Comparison of ENCODE assay signal across 8 cellular contexts in the genomic region with DNA sequence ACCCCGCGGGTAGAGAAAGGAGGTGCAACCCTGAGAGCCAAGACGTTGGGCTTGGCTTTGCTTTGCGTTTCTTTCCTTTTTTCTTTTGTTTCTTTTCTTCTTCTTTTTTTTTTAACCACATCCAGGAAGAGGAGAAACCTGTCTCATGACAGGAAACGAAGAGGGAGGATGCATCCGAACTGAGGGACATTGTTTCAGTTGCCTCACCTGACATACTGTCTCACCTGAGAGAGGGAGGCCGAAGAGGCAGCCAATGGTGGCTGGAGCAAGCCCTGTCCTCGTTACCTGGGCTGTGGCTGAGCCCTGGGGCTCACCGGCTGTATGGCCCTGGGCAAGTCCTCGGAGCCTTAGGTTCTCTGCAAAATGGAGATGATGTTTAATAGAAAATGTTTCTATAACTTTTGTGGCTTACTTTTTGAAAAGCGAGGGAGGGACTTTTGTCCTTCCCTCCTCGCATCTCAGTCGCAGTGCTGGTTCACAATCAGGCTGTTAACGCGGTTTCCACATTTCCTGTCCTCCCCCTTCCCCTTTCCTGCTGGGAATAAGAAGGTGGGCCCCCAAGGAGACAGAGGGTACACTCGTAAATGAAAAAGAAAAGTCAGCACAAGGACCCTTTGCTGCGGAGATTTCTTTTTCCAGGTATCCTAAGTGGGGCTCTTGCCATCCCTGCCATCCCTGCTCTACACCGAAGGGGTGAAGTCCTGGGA. TPM values are rescaled to one million over a fixed set of nuclear protein-coding genes. Genes with fewer than 3 reads are reported as not detected.
DNase-seq lines count a peak whose midpoint lies in the region; ATAC-seq and TF ChIP-seq lines count a peak whose summit lies in the region.

No MANE protein-coding gene starts in this region.

- TF ChIP-seq CTCF in GM23338 (conservative IDR thresholded peaks at IDR 0.05; ENCODE audit: low read depth in 2 of 2) = no peak

- no peaks in the 10 kb centered on the region for H3K9me3 Mint-ChIP-seq in GM23338
- no peaks in the 10 kb centered on the region for H3K9me3 Mint-ChIP-seq in activated T-helper 2 cell treated with anti-CD3 and anti-CD28 coated beads, Interferon-gamma antibody, Interleukin-2, Interleukin-4, amounts not matched to agents 10 μg/mL and 5 μg/mL and 100 μg/mL, durations not matched to agents 14 hours and 24 hours and 36 hours

- intact Hi-C loops in activated T-helper 2 cell treated with anti-CD3 and anti-CD28 coated beads, Interferon-gamma antibody, Interleukin-2, Interleukin-4, amounts not matched to agents 10 μg/mL and 5 μg/mL and 100 μg/mL, durations not matched to agents 14 hours and 24 hours and 36 hours (cut with micrococcal nuclease) = loop anchor here (1.0 to 10.0 kb wide), 7 partner anchors 29 to 377 kb away; partner anchors contain the start of genes ARHGAP31, B4GALT4, TIMMDC1 and TMEM39A

- H4K20me1 ChIP-seq in GM23338 (replicated peaks; ENCODE audit: insufficient read depth) = no peaks in the 10 kb centered on the region

- H3K27ac Mint-ChIP-seq in GM23338 = peak overlapping the region; percentile 90
- H3K27ac Mint-ChIP-seq in activated T-helper 2 cell treated with anti-CD3 and anti-CD28 coated beads, Interferon-gamma antibody, Interleukin-2, Interleukin-4, amounts not matched to agents 10 μg/mL and 5 μg/mL and 100 μg/mL, durations not matched to agents 14 hours and 24 hours and 36 hours = peak overlapping the region; percentile 83

- DNase-seq in GM23338 (ENCODE audit: low spot score) (peak; percentile 63), Kasumi-1 (lab: John Stamatoyannopoulos, UW) (peak; percentile 10 to 41), mesenteric fat pad (ENCODE audit: low spot score) (no peak), hypothalamus (lab: John Stamatoyannopoulos, UW) (no peak)
- DNase-seq in activated T-helper 2 cell treated with anti-CD3 and anti-CD28 coated beads, Interferon-gamma antibody, Interleukin-2, Interleukin-4, amounts not matched to agents 10 μg/mL and 5 μg/mL and 100 μg/mL, durations not matched to agents 14 hours and 24 hours and 36 hours (ENCODE audit: low spot score) = no peak
- DNase-seq in stimulated activated CD4-positive, alpha-beta T cell treated with anti-CD3 and anti-CD28 coated beads, TNF-alpha, amount 100 ng/mL, for 1 hour (ENCODE audit: low read depth in 3 of 3, low spot score in 1 of 3) = peak in 2 of 3 donors; percentile 14 to 19

- H3K9me3 ChIP-seq in iPS-18a (ENCODE audit: control insufficient read depth, low read depth, low read length) = no peaks in the 10 kb centered on the region

- H3K4me1 ChIP-seq in GM23338 (ENCODE audit: insufficient read depth) (peaks cover 47% of the 10 kb centered on the region), iPS-18a (ENCODE audit: control insufficient read depth, low read depth, low read length) (peaks cover 25% of the 10 kb centered on the region)

- H3K79me2 ChIP-seq in GM23338 (replicated peaks; ENCODE audit: insufficient read depth) = no peaks in the 10 kb centered on the region; the same call in 1 of the 2 replicates

- H3K36me3 ChIP-seq in GM23338 (ENCODE audit: insufficient read depth) = no peaks in the 10 kb centered on the region
- no peaks in the 10 kb centered on the region for H3K36me3 ChIP-seq in iPS-18a (ENCODE audit: control insufficient read depth, low read depth, low read length)

- H3K9me2 ChIP-seq in GM23338 (ENCODE audit: insufficient read depth) = no peaks in the 10 kb centered on the region

- H3K4me3 Mint-ChIP-seq in GM23338 = peak overlapping the region; percentile 76
- peak overlapping the region; percentile 77 for H3K4me3 Mint-ChIP-seq in activated T-helper 2 cell treated with anti-CD3 and anti-CD28 coated beads, Interferon-gamma antibody, Interleukin-2, Interleukin-4, amounts not matched to agents 10 μg/mL and 5 μg/mL and 100 μg/mL, durations not matched to agents 14 hours and 24 hours and 36 hours (ENCODE audit: low read depth)

- no peaks in the 10 kb centered on the region for H3K36me3 Mint-ChIP-seq in GM23338 (ENCODE audit: low read depth)
- H3K36me3 Mint-ChIP-seq in activated T-helper 2 cell treated with anti-CD3 and anti-CD28 coated beads, Interferon-gamma antibody, Interleukin-2, Interleukin-4, amounts not matched to agents 10 μg/mL and 5 μg/mL and 100 μg/mL, durations not matched to agents 14 hours and 24 hours and 36 hours (ENCODE audit: low read depth) = peaks cover 12% of the 10 kb centered on the region

- peaks cover 5% of the 10 kb centered on the region for H3F3A ChIP-seq in GM23338 (replicated peaks; ENCODE audit: low read depth)

- peaks cover 37% of the 10 kb centered on the region for H3K4me1 Mint-ChIP-seq in GM23338
- peaks cover 47% of the 10 kb centered on the region for H3K4me1 Mint-ChIP-seq in activated T-helper 2 cell treated with anti-CD3 and anti-CD28 coated beads, Interferon-gamma antibody, Interleukin-2, Interleukin-4, amounts not matched to agents 10 μg/mL and 5 μg/mL and 100 μg/mL, durations not matched to agents 14 hours and 24 hours and 36 hours (ENCODE audit: low read depth)

- H3K27me3 Mint-ChIP-seq in GM23338 (ENCODE audit: insufficient read depth, low read depth, poor library complexity) = peaks cover 2% of the 10 kb centered on the region
- H3K27me3 Mint-ChIP-seq in activated T-helper 2 cell treated with anti-CD3 and anti-CD28 coated beads, Interferon-gamma antibody, Interleukin-2, Interleukin-4, amounts not matched to agents 10 μg/mL and 5 μg/mL and 100 μg/mL, durations not matched to agents 14 hours and 24 hours and 36 hours (ENCODE audit: low read depth) = peaks cover 2% of the 10 kb centered on the region

- H2AFZ ChIP-seq in GM23338 = peak overlapping the region; percentile 96

- H3K27ac ChIP-seq in GM23338 (ENCODE audit: low read depth) (peak overlapping the region; percentile 95), iPS-18a (ENCODE audit: low read length) (no peak overlapping the region)

- peak; percentile 32 for ATAC-seq in GM18498 (IDR thresholded peaks at IDR 0.05; ENCODE audit: unreplicated experiment)
- peak; percentile 53 for ATAC-seq in GM23338

- no peaks in the 10 kb centered on the region for H3K27me3 ChIP-seq in GM23338 (ENCODE audit: insufficient read depth)
- no peaks in the 10 kb centered on the region for H3K27me3 ChIP-seq in iPS-18a (ENCODE audit: control insufficient read depth, insufficient read depth, low read length)

- peak overlapping the region; percentile 73 for H3K9ac ChIP-seq in iPS-18a (ENCODE audit: low read length)

- H3K4me2 ChIP-seq in GM23338 = peak overlapping the region; percentile 96

- H3K4me3 ChIP-seq in GM23338 (peak overlapping the region; percentile 84), iPS-18a (ENCODE audit: low read length) (peak overlapping the region; percentile 79)

TF ChIP-seq in GM23338, 12 proteins besides CTCF, POLR2A, EP300 and RAD21 (continues in another document):
- TF ChIP-seq EZH2phosphoT487 (IDR thresholded peaks at IDR 0.05; ENCODE audit: unreplicated experiment) (no peak), ZNF114 (CRISPR knock-in tag; IDR thresholded peaks at IDR 0.05) (no peak)

RNA-seq across cellular contexts. Expression of gene ARHGAP31, which starts 29.4 kb away (rescaled TPM):
- total RNA-seq in GM23338 (2014; rRNA removed; shearing (Covaris generic)) = 4.2 and 4.3 TPM in 2 replicates
- 0.61 and 1.2 TPM in 2 replicates for polyA plus RNA-seq in GM23338 (2016; fragmentation: Nextera tagmentation; extraction: Ambion mirVana)
- total RNA-seq in activated T-helper 2 cell treated with anti-CD3 and anti-CD28 coated beads, Interferon-gamma antibody, Interleukin-2, Interleukin-4, amounts not matched to agents 10 μg/mL and 5 μg/mL and 100 μg/mL, durations not matched to agents 14 hours and 24 hours and 36 hours = 13.2 and 14.0 TPM in 2 replicates
- total RNA-seq in mesenteric fat pad = 63.4 TPM

Comparison
In these comparisons a context has a peak if more than half of its experiments do, and no peak if none do; other contexts are left out.
1. DNase-seq: peak in GM23338 (single experiment), Kasumi-1 (2 of 2) and stimulated activated CD4-positive, alpha-beta T cell treated with anti-CD3 and anti-CD28 coated beads, TNF-alpha, amount 100 ng/mL, for 1 hour (2 of 3); none in activated T-helper 2 cell treated with anti-CD3 and anti-CD28 coated beads, Interferon-gamma antibody, Interleukin-2, Interleukin-4, amounts not matched to agents 10 μg/mL and 5 μg/mL and 100 μg/mL, durations not matched to agents 14 hours and 24 hours and 36 hours (single experiment), mesenteric fat pad (single experiment) and hypothalamus (0 of 51).